8 cellular contexts compared by ENCODE assay signal in genomic region chr3:48472923-48473616, GRCh38. TPM values are rescaled to one million over a fixed set of nuclear protein-coding genes. Genes with fewer than 3 reads are reported as not detected.
DNase-seq lines count a peak whose midpoint lies in the region; ATAC-seq, FAIRE-seq and TF ChIP-seq lines count a peak whose summit lies in the region.

No MANE protein-coding gene starts in this region.

- POLR2A ChIA-PET in endothelial cell of umbilical vein (lab: Charles Lee), result interaction anchor here (0.6 to 0.7 kb wide), 3 partner anchors 27 to 44 kb away, joined by 4 to 8 read pairs (median 4); no protein-coding TSS in a partner anchor

- TF ChIP-seq POLR2A in endothelial cell of umbilical vein (IDR thresholded peaks at IDR 0.05; ENCODE audit: low read depth, low read length), result peak; percentile 91

- peak overlapping the region; percentile 71 for H3K4me2 ChIP-seq in endothelial cell of umbilical vein (ENCODE audit: insufficient read depth, low read length)

- no peaks in the 10 kb centered on the region for H3K27me3 Mint-ChIP-seq in mesothelial cell of epicardium (ENCODE audit: low read depth)

- H3K4me3 ChIP-seq in NT2/D1 (ENCODE audit: insufficient read length, low read depth) (peak overlapping the region; percentile 85), endothelial cell of umbilical vein (replicated peaks in 1 of 3; ENCODE audit: insufficient read depth in 1 of 3, low read depth in 1 of 3, low read length in 3 of 3) (peak overlapping the region; percentile 52 to 98 (median 98))

- peak; percentile 96 for FAIRE-seq in endothelial cell of umbilical vein (lab: Jason Lieb, UNC)

- peaks cover 10% of the 10 kb centered on the region for H3K36me3 Mint-ChIP-seq in mesothelial cell of epicardium

- DNase-seq in COLO829 (ENCODE audit: low spot score) (peak; percentile 92), HK-2 (ENCODE audit: unreplicated experiment) (peak; percentile 87), NT2/D1 (ENCODE audit: low read depth, low spot score) (peak; percentile 94), endothelial cell of umbilical vein (ENCODE audit: low read depth, low spot score) (peak; percentile 90), mesothelial cell of epicardium (ENCODE audit: low spot score in 2 of 2, unreplicated experiment in 2 of 2) (peak; percentile 88 to 89)
- DNase-seq in activated CD8-positive, alpha-beta memory T cell treated with anti-CD3 and anti-CD28 coated beads, Interleukin-2, amount 50 U/mL, for 24 hours (ENCODE audit: extremely low read depth), result peak; percentile 89
- peak; percentile 81 to 93 for DNase-seq in stimulated activated CD8-positive, alpha-beta memory T cell treated with anti-CD3 and anti-CD28 coated beads, Interleukin-15, amount 100 ng/mL, for 4 hours (ENCODE audit: low read depth in 2 of 2)

- peak overlapping the region; percentile 95 for H3K27ac ChIP-seq in endothelial cell of umbilical vein (ENCODE audit: insufficient read depth, low read depth, low read length)

- peaks cover 18% of the 10 kb centered on the region for H3K4me1 Mint-ChIP-seq in mesothelial cell of epicardium

- intact Hi-C loops in endothelial cell of umbilical vein (cut with micrococcal nuclease), result loop anchor here (1.0 kb wide), 3 partner anchors 8 to 73 kb away; no protein-coding TSS in a partner anchor

- ATAC-seq in GM19455 (IDR thresholded peaks at IDR 0.05; ENCODE audit: unreplicated experiment), result peak; percentile 75

- no peaks in the 10 kb centered on the region for H4K20me1 ChIP-seq in endothelial cell of umbilical vein (replicated peaks; ENCODE audit: control insufficient read depth, extremely low read depth, insufficient read depth, low read length)

- H3K4me1 ChIP-seq in NT2/D1 (ENCODE audit: insufficient read depth, insufficient read length), result peaks cover 37% of the 10 kb centered on the region
- H3K4me1 ChIP-seq in endothelial cell of umbilical vein (ENCODE audit: control insufficient read depth, extremely low read depth, insufficient read depth, low read length), result peaks cover 10% of the 10 kb centered on the region

- no peaks in the 10 kb centered on the region for H3K9me3 Mint-ChIP-seq in mesothelial cell of epicardium

- H3K27me3 ChIP-seq in NT2/D1 (ENCODE audit: insufficient read depth, insufficient read length) (no peaks in the 10 kb centered on the region), endothelial cell of umbilical vein (ENCODE audit: control insufficient read depth in 2 of 2, insufficient read depth in 2 of 2, low read length in 2 of 2) (no peaks in the 10 kb centered on the region)

- peak overlapping the region; percentile 92 for H3K4me3 Mint-ChIP-seq in mesothelial cell of epicardium

- H3K9me3 ChIP-seq in NT2/D1 (ENCODE audit: insufficient read depth, low read length) (no peaks in the 10 kb centered on the region), endothelial cell of umbilical vein (replicated peaks; ENCODE audit: control insufficient read depth, insufficient read depth, low read length) (no peaks in the 10 kb centered on the region)

- no peaks in the 10 kb centered on the region for H3K9me1 ChIP-seq in endothelial cell of umbilical vein (replicated peaks; ENCODE audit: control insufficient read depth, extremely low read depth, insufficient read depth, low read length)

- BruUV-seq in endothelial cell of umbilical vein (replicated peaks; lab: Mats Ljungman, UMichigan), result no TSS peak

- CTCF ChIA-PET in endothelial cell of umbilical vein (lab: Charles Lee), result interaction anchor here (1.0 to 3.9 kb wide), 11 partner anchors 8 to 213 kb away, joined by 3 to 26 read pairs (median 5); partner anchors contain the start of genes CCDC51, SHISA5 and TMA7

- peaks cover 43% of the 10 kb centered on the region for H3K79me2 ChIP-seq in endothelial cell of umbilical vein (ENCODE audit: control insufficient read depth, insufficient read depth, low read length)

- H2AFZ ChIP-seq in endothelial cell of umbilical vein (ENCODE audit: low read depth, low read length), result peak overlapping the region; percentile 66

- peak overlapping the region; percentile 100 for H3K27ac Mint-ChIP-seq in mesothelial cell of epicardium

- peaks cover 22% of the 10 kb centered on the region for H3K36me3 ChIP-seq in NT2/D1 (ENCODE audit: insufficient read depth, insufficient read length, low read length)
- H3K36me3 ChIP-seq in endothelial cell of umbilical vein (ENCODE audit: control insufficient read depth in 2 of 2, extremely low read depth in 1 of 2, insufficient read depth in 2 of 2, low read length in 2 of 2), result peaks cover 0 to 31% of the 10 kb centered on the region in 2 experiments

- peak overlapping the region; percentile 88 for H3K9ac ChIP-seq in NT2/D1 (ENCODE audit: insufficient read length, low read depth)
- peak overlapping the region; percentile 98 for H3K9ac ChIP-seq in endothelial cell of umbilical vein (replicated peaks; ENCODE audit: extremely low read depth, insufficient read depth, low read length)

- dilution Hi-C loops in endothelial cell of umbilical vein (cut with MboI; ENCODE audit: extremely low pct_ligation_motif_present, low sequenced_read_pairs), result no loop called here

- TF ChIP-seq CTCF in endothelial cell of umbilical vein (IDR thresholded peaks at IDR 0.05; ENCODE audit: extremely low read depth in 1 of 2, insufficient read depth in 1 of 2, low read depth in 1 of 2, low read length in 2 of 2), result peak; percentile 34 to 56
- no peak for TF ChIP-seq CTCF in mesothelial cell of epicardium (IDR thresholded peaks at IDR 0.05; ENCODE audit: unreplicated experiment)

TF ChIP-seq in endothelial cell of umbilical vein, 7 proteins besides CTCF, POLR2A, EP300 and RAD21:
- TF ChIP-seq JUN (IDR thresholded peaks at IDR 0.05; ENCODE audit: borderline replicate concordance, insufficient read depth, insufficient read length, low read depth) (peak; percentile 69), POLR2AphosphoS5 (IDR thresholded peaks at IDR 0.05; ENCODE audit: insufficient read depth, low read depth, low read length) (peak; percentile 75), MAX (IDR thresholded peaks at IDR 0.05; ENCODE audit: insufficient read depth, insufficient read length) (no peak)
TF ChIP-seq in endothelial cell of umbilical vein: peak in this region for 2.

RNA-seq across cellular contexts. Expression of gene ATRIP, which starts 26.5 kb away (rescaled TPM):
- 12.6 and 14.7 TPM in 2 replicates for total RNA-seq in endothelial cell of umbilical vein
- 10.6 and 13.0 TPM in 2 replicates for polyA plus RNA-seq in endothelial cell of umbilical vein
- 10.1 and 10.5 TPM in 2 replicates for polyA plus RNA-seq in endothelial cell of umbilical vein (2011; cell fraction: cytosol; rRNA removed)
- 20.9 and 22.8 TPM in 2 replicates for polyA plus RNA-seq in endothelial cell of umbilical vein (2011; cell fraction: nucleus; rRNA removed)
- polyA plus RNA-seq in endothelial cell of umbilical vein (2012), result 8.6 and 8.9 TPM in 2 replicates
- polyA minus RNA-seq in endothelial cell of umbilical vein, result 11.8 and 11.9 TPM in 2 replicates
- polyA minus RNA-seq in endothelial cell of umbilical vein (2011; cell fraction: cytosol; rRNA and poly(A)+ RNA removed), result 15.4 TPM
- polyA minus RNA-seq in endothelial cell of umbilical vein (2011; cell fraction: nucleus; rRNA and poly(A)+ RNA removed), result 7.6 and 11.9 TPM in 2 replicates
- total RNA-seq in mesothelial cell of epicardium, result 11.6 to 12.0 TPM (median 11.6 TPM) in 3 replicates

RNA-seq across cellular contexts. Expression of gene SHISA5, which starts 30.9 kb away (rescaled TPM):
- total RNA-seq in endothelial cell of umbilical vein, result 205 and 213 TPM in 2 replicates
- 320 and 401 TPM in 2 replicates for polyA plus RNA-seq in endothelial cell of umbilical vein
- polyA plus RNA-seq in endothelial cell of umbilical vein (2011; cell fraction: cytosol; rRNA removed), result 210 and 226 TPM in 2 replicates
- polyA plus RNA-seq in endothelial cell of umbilical vein (2011; cell fraction: nucleus; rRNA removed), result 87.1 and 91.4 TPM in 2 replicates
- 173 and 191 TPM in 2 replicates for polyA plus RNA-seq in endothelial cell of umbilical vein (2012)
- polyA minus RNA-seq in endothelial cell of umbilical vein, result 158 and 169 TPM in 2 replicates
- polyA minus RNA-seq in endothelial cell of umbilical vein (2011; cell fraction: cytosol; rRNA and poly(A)+ RNA removed), result 92.3 TPM
- polyA minus RNA-seq in endothelial cell of umbilical vein (2011; cell fraction: nucleus; rRNA and poly(A)+ RNA removed), result 29.9 and 37.6 TPM in 2 replicates
- total RNA-seq in mesothelial cell of epicardium, result 154 to 167 TPM (median 156 TPM) in 3 replicates

RNA-seq across cellular contexts. Expression of gene TMA7, which starts 33.0 kb away (rescaled TPM):
- total RNA-seq in endothelial cell of umbilical vein (306 and 332 TPM in 2 replicates), mesothelial cell of epicardium (183 to 192 TPM (median 186 TPM) in 3 replicates)
- 73.0 and 137 TPM in 2 replicates for polyA plus RNA-seq in endothelial cell of umbilical vein
- polyA plus RNA-seq in endothelial cell of umbilical vein (2011; cell fraction: cytosol; rRNA removed), result 341 and 475 TPM in 2 replicates
- 95.0 and 136 TPM in 2 replicates for polyA plus RNA-seq in endothelial cell of umbilical vein (2011; cell fraction: nucleus; rRNA removed)
- 427 and 444 TPM in 2 replicates for polyA plus RNA-seq in endothelial cell of umbilical vein (2012)
- polyA minus RNA-seq in endothelial cell of umbilical vein, result 14.0 and 15.7 TPM in 2 replicates
- 37.3 TPM for polyA minus RNA-seq in endothelial cell of umbilical vein (2011; cell fraction: cytosol; rRNA and poly(A)+ RNA removed)
- polyA minus RNA-seq in endothelial cell of umbilical vein (2011; cell fraction: nucleus; rRNA and poly(A)+ RNA removed), result 14.8 and 17.1 TPM in 2 replicates

RNA-seq across cellular contexts. Expression of gene CCDC51, which starts 33.2 kb away (rescaled TPM):
- total RNA-seq in endothelial cell of umbilical vein (9.8 and 11.2 TPM in 2 replicates), mesothelial cell of epicardium (10.7 to 12.3 TPM (median 11.5 TPM) in 3 replicates)
- polyA plus RNA-seq in endothelial cell of umbilical vein, result 10.1 and 11.3 TPM in 2 replicates
- polyA plus RNA-seq in endothelial cell of umbilical vein (2011; cell fraction: cytosol; rRNA removed), result 12.5 TPM in 2 replicates
- 5.2 and 5.5 TPM in 2 replicates for polyA plus RNA-seq in endothelial cell of umbilical vein (2011; cell fraction: nucleus; rRNA removed)
- polyA plus RNA-seq in endothelial cell of umbilical vein (2012), result 8.8 and 11.8 TPM in 2 replicates
- polyA minus RNA-seq in endothelial cell of umbilical vein, result 6.5 and 7.6 TPM in 2 replicates
- 8.0 TPM for polyA minus RNA-seq in endothelial cell of umbilical vein (2011; cell fraction: cytosol; rRNA and poly(A)+ RNA removed)
- polyA minus RNA-seq in endothelial cell of umbilical vein (2011; cell fraction: nucleus; rRNA and poly(A)+ RNA removed), result 0.48 and 1.7 TPM in 2 replicates

RNA-seq across cellular contexts. Expression of gene PLXNB1, which starts 43.2 kb away (rescaled TPM):
- 43.0 and 43.1 TPM in 2 replicates for total RNA-seq in endothelial cell of umbilical vein
- polyA plus RNA-seq in endothelial cell of umbilical vein, result 45.2 and 47.5 TPM in 2 replicates
- polyA plus RNA-seq in endothelial cell of umbilical vein (2011; cell fraction: cytosol; rRNA removed), result 18.3 and 23.0 TPM in 2 replicates
- polyA plus RNA-seq in endothelial cell of umbilical vein (2011; cell fraction: nucleus; rRNA removed), result 262 and 302 TPM in 2 replicates
- 25.8 and 32.9 TPM in 2 replicates for polyA plus RNA-seq in endothelial cell of umbilical vein (2012)
- polyA minus RNA-seq in endothelial cell of umbilical vein, result 52.5 and 60.1 TPM in 2 replicates
- 27.2 TPM for polyA minus RNA-seq in endothelial cell of umbilical vein (2011; cell fraction: cytosol; rRNA and poly(A)+ RNA removed)
- polyA minus RNA-seq in endothelial cell of umbilical vein (2011; cell fraction: nucleus; rRNA and poly(A)+ RNA removed), result 66.9 and 99.7 TPM in 2 replicates
- 203 to 214 TPM (median 211 TPM) in 3 replicates for total RNA-seq in mesothelial cell of epicardium

Comparison
In these comparisons a context has a peak if more than half of its experiments do, and no peak if none do; other contexts are left out.
1. Peak in every context shown above with its lines: DNase-seq, ATAC-seq, H3K4me3 ChIP-seq and H3K27ac ChIP-seq.